In genomic region chr7:130901209-130901783, GRCh38 we compare ENCODE assay signal across 8 cellular contexts.
DNase-seq lines count a peak whose midpoint lies in the region; TF ChIP-seq lines count a peak whose summit lies in the region.

No MANE protein-coding gene starts in this region.

- H3K4me3 Mint-ChIP-seq in activated CD4-positive, alpha-beta T cell treated with anti-CD3 and anti-CD28 coated beads, Interleukin-2, amount 10 ng/mL, durations not matched to agents 24 days and 14 days: no peak overlapping the region
- H3K4me3 Mint-ChIP-seq in activated naive CD8-positive, alpha-beta T cell: peak overlapping the region; percentile 27

- H3K4me1 ChIP-seq in left ventricle myocardium inferior (peaks cover 92% of the 10 kb centered on the region), HAP-1 (peaks cover 7% of the 10 kb centered on the region; the same call in 1 of the 2 replicates)

- in situ Hi-C loops in GM13976 (cut with MboI; ENCODE audit: low sequenced_read_pairs, unreplicated experiment) (loop anchor here (5.0 kb wide), 1 partner anchor 131 kb away; no protein-coding TSS in a partner anchor), HAP-1 (cut with MboI; ENCODE audit: low sequenced_read_pairs) (no loop called here)

- H3K36me3 ChIP-seq in left ventricle myocardium inferior: peaks cover 13% of the 10 kb centered on the region
- peaks cover 3% of the 10 kb centered on the region; the same call in 1 of the 2 replicates for H3K36me3 ChIP-seq in HAP-1 (replicated peaks)

- H3K4me1 Mint-ChIP-seq in activated CD4-positive, alpha-beta T cell treated with anti-CD3 and anti-CD28 coated beads, Interleukin-2, amount 10 ng/mL, durations not matched to agents 24 days and 14 days: peaks cover 76% of the 10 kb centered on the region
- H3K4me1 Mint-ChIP-seq in activated naive CD8-positive, alpha-beta T cell (ENCODE audit: low read depth): peaks cover 91% of the 10 kb centered on the region

- peak overlapping the region; percentile 84 for H3K27ac ChIP-seq in left ventricle myocardium inferior (replicated peaks)

- H3K36me3 Mint-ChIP-seq in activated CD4-positive, alpha-beta T cell treated with anti-CD3 and anti-CD28 coated beads, Interleukin-2, amount 10 ng/mL, durations not matched to agents 24 days and 14 days (ENCODE audit: low read depth): peaks cover 75% of the 10 kb centered on the region
- peaks cover 27% of the 10 kb centered on the region for H3K36me3 Mint-ChIP-seq in activated naive CD8-positive, alpha-beta T cell

- no peaks in the 10 kb centered on the region for H3K27me3 ChIP-seq in left ventricle myocardium inferior (ENCODE audit: low read depth)
- H3K27me3 ChIP-seq in HAP-1 (ENCODE audit: low read depth): no peaks in the 10 kb centered on the region

- H3K9me3 ChIP-seq in left ventricle myocardium inferior (replicated peaks): no peaks in the 10 kb centered on the region
- H3K9me3 ChIP-seq in HAP-1: no peaks in the 10 kb centered on the region

- DNase-seq in activated CD4-positive, alpha-beta T cell treated with anti-CD3 and anti-CD28 coated beads, Interleukin-2, amount 10 ng/mL, durations not matched to agents 24 days and 14 days: no peak
- no peak for DNase-seq in activated CD4-positive, alpha-beta T cell treated with anti-CD3 and anti-CD28 coated beads for 4 hours
- DNase-seq in left ventricle myocardium inferior (peak; percentile 68), retinal pigment epithelial cell (ENCODE audit: low read depth) (peak; percentile 95), NCI-H345 treated with DMSO at 0.1 percent for 48 hours (lab: John Stamatoyannopoulos, UW; ENCODE audit: unreplicated experiment) (no peak), GM13976 (ENCODE audit: low spot score) (no peak), HAP-1 (ENCODE audit: low spot score in 2 of 2) (no peak)

- no peak for TF ChIP-seq CTCF in left ventricle myocardium inferior (IDR thresholded peaks at IDR 0.05; ENCODE audit: borderline replicate concordance)
- TF ChIP-seq CTCF in retinal pigment epithelial cell (conservative IDR thresholded peaks at IDR 0.05; ENCODE audit: low read depth, low read length): no peak
- TF ChIP-seq CTCF in GM13976 (IDR thresholded peaks at IDR 0.05; ENCODE audit: borderline replicate concordance, control extremely low read depth, extremely low read depth, insufficient read depth, missing control alignments): no peak

- H3K4me3 ChIP-seq in left ventricle myocardium inferior: peak overlapping the region; percentile 5
- peak overlapping the region; percentile 7 for H3K4me3 ChIP-seq in retinal pigment epithelial cell (ENCODE audit: low read length)
- no peak overlapping the region for H3K4me3 ChIP-seq in HAP-1

- H3K9me3 Mint-ChIP-seq in activated CD4-positive, alpha-beta T cell treated with anti-CD3 and anti-CD28 coated beads, Interleukin-2, amount 10 ng/mL, durations not matched to agents 24 days and 14 days: no peaks in the 10 kb centered on the region
- no peaks in the 10 kb centered on the region for H3K9me3 Mint-ChIP-seq in activated naive CD8-positive, alpha-beta T cell (ENCODE audit: low read depth)

- H3K27me3 Mint-ChIP-seq in activated CD4-positive, alpha-beta T cell treated with anti-CD3 and anti-CD28 coated beads, Interleukin-2, amount 10 ng/mL, durations not matched to agents 24 days and 14 days: no peaks in the 10 kb centered on the region
- H3K27me3 Mint-ChIP-seq in activated naive CD8-positive, alpha-beta T cell: no peaks in the 10 kb centered on the region

- peak overlapping the region; percentile 85 for H3K27ac Mint-ChIP-seq in activated CD4-positive, alpha-beta T cell treated with anti-CD3 and anti-CD28 coated beads, Interleukin-2, amount 10 ng/mL, durations not matched to agents 24 days and 14 days
- H3K27ac Mint-ChIP-seq in activated naive CD8-positive, alpha-beta T cell: peak overlapping the region; percentile 78

- intact Hi-C loops in activated CD4-positive, alpha-beta T cell treated with anti-CD3 and anti-CD28 coated beads, Interleukin-2, amount 10 ng/mL, durations not matched to agents 24 days and 14 days (cut with micrococcal nuclease): no loop called here
- intact Hi-C loops in left ventricle myocardium inferior (cut with micrococcal nuclease): no loop called here

Comparison
In these comparisons a context has a peak if more than half of its experiments do, and no peak if none do; other contexts are left out.
1. DNase-seq: peak in left ventricle myocardium inferior (single experiment) and retinal pigment epithelial cell (single experiment); none in activated CD4-positive, alpha-beta T cell treated with anti-CD3 and anti-CD28 coated beads, Interleukin-2, amount 10 ng/mL, durations not matched to agents 24 days and 14 days (single experiment), activated CD4-positive, alpha-beta T cell treated with anti-CD3 and anti-CD28 coated beads for 4 hours (0 of 2), NCI-H345 treated with DMSO at 0.1 percent for 48 hours (single experiment), GM13976 (single experiment) and HAP-1 (0 of 2).